Comparison of ENCODE assay signal across 8 cellular contexts in genomic region chr14:70908918-70909641, GRCh38. TPM values are rescaled to one million over a fixed set of nuclear protein-coding genes. Genes with fewer than 3 reads are reported as not detected.
DNase-seq lines count a peak whose midpoint lies in the region; ATAC-seq and TF ChIP-seq lines count a peak whose summit lies in the region.

No MANE protein-coding gene starts in this region.

- no peaks in the 10 kb centered on the region for H3K9me3 ChIP-seq in esophagus squamous epithelium

- H3K4me1 Mint-ChIP-seq in progenitor cell of endocrine pancreas (ENCODE audit: low read depth) = peaks cover 40% of the 10 kb centered on the region

- WGBS in esophagus squamous epithelium, 2 donors = 8 to 9% methylated on average over 6 of the region's 6 CpGs

- no peak for TF ChIP-seq POLR2A in esophagus squamous epithelium (IDR thresholded peaks at IDR 0.05)

- H3K36me3 ChIP-seq in GM06990 (ENCODE audit: control insufficient read depth, insufficient read depth, low read length) (no peaks in the 10 kb centered on the region), esophagus squamous epithelium (no peaks in the 10 kb centered on the region)

- intact Hi-C loops in esophagus squamous epithelium (cut with DNase I) = no loop called here

- no peak for ATAC-seq in omental fat pad (ENCODE audit: low FRiP score)

- POLR2A ChIA-PET in RWPE1 (lab: Yijun Ruan, JAX; ENCODE audit: low non-redundant PET) = no interaction called here

- H3K4me1 ChIP-seq in esophagus squamous epithelium = peaks cover 17 to 72% (median 32%) of the 10 kb centered on the region in 3 donors

- TF ChIP-seq CTCF in GM06990 (IDR thresholded peaks at IDR 0.05; ENCODE audit: insufficient read depth, low read length, poor library complexity, severe bottlenecking) = no peak
- TF ChIP-seq CTCF in RWPE1 (conservative IDR thresholded peaks at IDR 0.05; ENCODE audit: low read depth) = no peak
- no peak for TF ChIP-seq CTCF in esophagus squamous epithelium (IDR thresholded peaks at IDR 0.05)
- no peak for TF ChIP-seq CTCF in progenitor cell of endocrine pancreas (IDR thresholded peaks at IDR 0.05; ENCODE audit: unreplicated experiment)
- TF ChIP-seq CTCF in omental fat pad (IDR thresholded peaks at IDR 0.05) = no peak

- peaks cover under 1% of the 10 kb centered on the region for H3K27me3 Mint-ChIP-seq in progenitor cell of endocrine pancreas

- H3K4me3 Mint-ChIP-seq in progenitor cell of endocrine pancreas (ENCODE audit: low read depth) = peak overlapping the region; percentile 95

- H3K27ac Mint-ChIP-seq in progenitor cell of endocrine pancreas = peak overlapping the region; percentile 94

- peak overlapping the region; percentile 94 for H3K27ac ChIP-seq in RWPE1
- H3K27ac ChIP-seq in esophagus squamous epithelium = peak overlapping the region; percentile 92 to 98 (median 95)

- CTCF ChIA-PET in RWPE1 (lab: Yijun Ruan, JAX) = interaction anchor here (0.5 to 1.0 kb wide), 2 partner anchors 18 to 231 kb away, joined by 3 to 4 read pairs; no protein-coding TSS in a partner anchor

- H3K4me3 ChIP-seq in GM06990 (replicated peaks; ENCODE audit: low read depth, low read length) (peak overlapping the region; percentile 90), esophagus squamous epithelium (peak overlapping the region; percentile 83 to 99 (median 88))

- DNase-seq in GM06990 (ENCODE audit: extremely low read depth, insufficient read length) (no peak), RWPE1 (ENCODE audit: low spot score) (no peak), esophagus squamous epithelium (lab: John Stamatoyannopoulos, UW) (no peak), progenitor cell of endocrine pancreas (ENCODE audit: low spot score, unreplicated experiment) (no peak), germinal center (ENCODE audit: low spot score) (no peak), NCI-H446 treated with DMSO at 0.1 percent for 48 hours (lab: John Stamatoyannopoulos, UW) (no peak), omental fat pad (ENCODE audit: low spot score) (no peak), dedifferentiated amniotic fluid mesenchymal stem cell (ENCODE audit: extremely low spot score) (no peak)

- H3K36me3 Mint-ChIP-seq in progenitor cell of endocrine pancreas (ENCODE audit: insufficient read depth) = no peaks in the 10 kb centered on the region

- no peaks in the 10 kb centered on the region for H3K9me3 Mint-ChIP-seq in progenitor cell of endocrine pancreas (ENCODE audit: low read depth)

- H3K27me3 ChIP-seq in GM06990 (replicated peaks; ENCODE audit: control insufficient read depth, insufficient read depth, low read length) = no peaks in the 10 kb centered on the region
- H3K27me3 ChIP-seq in esophagus squamous epithelium = no peaks in the 10 kb centered on the region

RNA-seq across cellular contexts. Expression of gene PCNX1, which starts 1.8 kb away (rescaled TPM):
- total RNA-seq in esophagus squamous epithelium (10 to 100 TPM in 3 of 4 donors, 1 to 10 TPM in 1; 9.1 to 41.8 (median 18.9) TPM), progenitor cell of endocrine pancreas (56.4 and 65.8 TPM in 2 replicates), omental fat pad (10 to 100 TPM; 56.9 to 98.1 (median 83.3) TPM)
